In the genomic region with DNA sequence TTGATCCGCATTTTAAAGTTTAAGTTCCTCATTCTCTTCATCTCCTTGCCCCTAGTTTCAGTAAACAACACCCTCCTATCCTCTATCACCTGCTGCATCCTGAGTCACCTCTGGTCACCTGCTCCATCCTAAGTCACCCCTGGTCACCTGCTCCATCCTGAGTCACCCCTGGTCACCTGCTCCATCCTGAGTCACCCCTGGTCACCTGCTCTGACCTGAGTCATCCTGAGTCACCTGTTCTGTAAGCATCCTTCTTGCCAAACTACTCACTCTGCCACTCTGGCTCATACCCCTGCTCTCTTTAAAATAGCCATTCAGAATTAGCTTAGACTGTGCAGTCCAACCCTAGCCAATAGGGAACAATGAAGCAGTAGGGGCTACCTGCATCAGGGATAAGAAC, we compare ENCODE assay signal across 8 cellular contexts.
A peak's percentile ranks its signal among the peaks of the same experiment; 100 is the strongest.
DNase-seq lines count a peak whose midpoint lies in the region; ATAC-seq, FAIRE-seq and TF ChIP-seq lines count a peak whose summit lies in the region.
"Not testable (repeated sequence)": the region's sequence is repeated elsewhere in the genome, so short reads cannot be mapped to it uniquely, and the experiment has no call there.

No MANE protein-coding gene starts in this region.

- not testable (repeated sequence) for H3K23ac ChIP-seq in neuronal stem cell (ENCODE audit: low read depth, low read length, poor library complexity)

- H3K79me1 ChIP-seq in neuronal stem cell (ENCODE audit: low read depth, low read length) = not testable (repeated sequence)

- H3K27ac Mint-ChIP-seq in activated CD4-positive, alpha-beta memory T cell treated with anti-CD3 and anti-CD28 coated beads for 36 hours; endothelial cell (ENCODE audit: unreplicated experiment): not testable (repeated sequence)

- not testable (repeated sequence) for TF ChIP-seq RAD21 in A549 (conservative IDR thresholded peaks at IDR 0.05 in 1 of 2, IDR thresholded peaks at IDR 0.05 in 1 of 2); HCT116 (IDR thresholded peaks at IDR 0.05; ENCODE audit: low read depth)

- TF ChIP-seq EP300 in A549 (IDR thresholded peaks at IDR 0.05) = not testable (repeated sequence)

- H3K4ac ChIP-seq in neuronal stem cell (ENCODE audit: low read length) = not testable (repeated sequence)

- not testable (repeated sequence) for H2AK5ac ChIP-seq in neuronal stem cell (ENCODE audit: low read depth, low read length)

- H3K9ac ChIP-seq in HCT116 (ENCODE audit: low read length) (peak overlapping the region; percentile 29; the same call in 1 of the 2 replicates), neuronal stem cell (ENCODE audit: low read depth, low read length, poor library complexity) (peak overlapping the region; percentile 21)
- not testable (repeated sequence) for H3K9ac ChIP-seq in PC-3 (ENCODE audit: low read length)

- not testable (repeated sequence) for H3K4me3 ChIP-seq in A549; HCT116 (replicated peaks in 1 of 2; ENCODE audit: low read depth in 1 of 2, low read length in 2 of 2); PC-3 (ENCODE audit: low read length); neuronal stem cell (ENCODE audit: low read length in 2 of 2); upper lobe of right lung

- not testable (repeated sequence) for H3K4me2 ChIP-seq in A549; PC-3 (ENCODE audit: low read length); neuronal stem cell (ENCODE audit: insufficient read depth, low read length, poor library complexity, severe bottlenecking)
- peak overlapping the region; percentile 45 for H3K4me2 ChIP-seq in HCT116 (ENCODE audit: low read length)

- not testable (repeated sequence) for BruUV-seq in HCT116 (replicated peaks; lab: Mats Ljungman, UMichigan); PC-3 (replicated peaks; lab: Mats Ljungman, UMichigan)

- H3F3A ChIP-seq in PC-3 (ENCODE audit: low read length, unreplicated experiment) = not testable (repeated sequence)

- not testable (repeated sequence) for H3K79me2 ChIP-seq in HCT116 (ENCODE audit: insufficient read depth, low read length); PC-3 (ENCODE audit: low read length)

- not testable (repeated sequence) for H3K9me3 ChIP-seq in A549; HCT116 (ENCODE audit: control insufficient read depth in 1 of 2, insufficient read depth in 1 of 2, low read depth in 1 of 2, low read length in 2 of 2); PC-3 (ENCODE audit: low read length); neuronal stem cell (replicated peaks in 1 of 2; ENCODE audit: control insufficient read depth in 2 of 2, insufficient read depth in 1 of 2, low read depth in 1 of 2, low read length in 2 of 2); upper lobe of right lung

- peaks cover 10% of the 10 kb centered on the region for H3K9me3 Mint-ChIP-seq in activated CD4-positive, alpha-beta memory T cell treated with anti-CD3 and anti-CD28 coated beads for 36 hours
- H3K9me3 Mint-ChIP-seq in endothelial cell (ENCODE audit: unreplicated experiment) = not testable (repeated sequence)

- not testable (repeated sequence) for H3K9me2 ChIP-seq in HCT116 (ENCODE audit: insufficient read depth); PC-3 (replicated peaks; ENCODE audit: low read length)

- not testable (repeated sequence) for H4K91ac ChIP-seq in neuronal stem cell (ENCODE audit: low read depth, low read length, poor library complexity)

- intact Hi-C loops in HCT116 (cut with micrococcal nuclease); PC-3 (cut with micrococcal nuclease); activated CD4-positive, alpha-beta memory T cell treated with anti-CD3 and anti-CD28 coated beads for 36 hours (cut with micrococcal nuclease); upper lobe of right lung (cut with DNase I): not testable (repeated sequence)

- H3K27me3 Mint-ChIP-seq in activated CD4-positive, alpha-beta memory T cell treated with anti-CD3 and anti-CD28 coated beads for 36 hours = peaks cover 25% of the 10 kb centered on the region
- H3K27me3 Mint-ChIP-seq in endothelial cell (ENCODE audit: unreplicated experiment) = not testable (repeated sequence)

- H4K8ac ChIP-seq in neuronal stem cell (ENCODE audit: low read depth, low read length) = not testable (repeated sequence)

- CTCF ChIA-PET in A549 (lab: Yijun Ruan, JAX) = interaction anchor here (1.1 kb wide), 1 partner anchor 59 kb away, joined by 3 read pairs; no protein-coding TSS in a partner anchor
- CTCF ChIA-PET in HCT116 (lab: Charles Lee); PC-3 (lab: Charles Lee): not testable (repeated sequence)
- CTCF ChIA-PET in activated CD4-positive, alpha-beta memory T cell treated with anti-CD3 and anti-CD28 coated beads for 36 hours (lab: Charles Lee) = interaction anchor here (1.1 kb wide), 1 partner anchor 56 kb away, joined by 4 read pairs; no protein-coding TSS in a partner anchor

- 20% methylated on average over 1 of the region's 1 CpG for WGBS in A549 (ENCODE audit: missing lambda C conversion rate)
- no CpG with 5 or more reads among the region's 1 CpG for WGBS in neuronal stem cell (ENCODE audit: extremely low coverage in 2 of 2, insufficient read length in 2 of 2, insufficient replicate concordance in 1 of 2), 2 donors

- H3K14ac ChIP-seq in neuronal stem cell (ENCODE audit: low read length) = not testable (repeated sequence)

- ATAC-seq in A549 (peak in 1 of 2 experiments; percentile 52; a peak in 1 of 6 replicates), HCT116 (peak; percentile 88), PC-3 (peak; percentile 49), upper lobe of right lung (peak; percentile 50)

- not testable (repeated sequence) for H2BK15ac ChIP-seq in neuronal stem cell (ENCODE audit: low read length)

- not testable (repeated sequence) for H2BK120ac ChIP-seq in neuronal stem cell (ENCODE audit: low read depth, low read length)

- not testable (repeated sequence) for H2BK12ac ChIP-seq in neuronal stem cell (ENCODE audit: low read length)

- not testable (repeated sequence) for H3K27ac ChIP-seq in A549; HCT116 (ENCODE audit: low read depth, low read length); PC-3 (ENCODE audit: low read length); neuronal stem cell (replicated peaks; ENCODE audit: low read length); upper lobe of right lung

- H3K27me3 ChIP-seq in HCT116 (ENCODE audit: insufficient read depth, low read length); PC-3 (ENCODE audit: low read length); neuronal stem cell (ENCODE audit: control insufficient read depth in 3 of 3, insufficient read depth in 3 of 3, low read depth in 1 of 3, low read length in 3 of 3); upper lobe of right lung: not testable (repeated sequence)

- not testable (repeated sequence) for H3K18ac ChIP-seq in neuronal stem cell (ENCODE audit: low read length)

- H3K36me3 Mint-ChIP-seq in activated CD4-positive, alpha-beta memory T cell treated with anti-CD3 and anti-CD28 coated beads for 36 hours; endothelial cell (ENCODE audit: low read depth, unreplicated experiment): not testable (repeated sequence)

- TF ChIP-seq POLR2A in A549 (IDR thresholded peaks at IDR 0.05; ENCODE audit: low read length); HCT116 (IDR thresholded peaks at IDR 0.05; ENCODE audit: borderline replicate concordance, extremely low read depth, insufficient read depth, insufficient read length): not testable (repeated sequence)

- not testable (repeated sequence) for H4K20me1 ChIP-seq in HCT116 (ENCODE audit: insufficient read depth); PC-3 (ENCODE audit: low read length)

- H3K4me1 Mint-ChIP-seq in activated CD4-positive, alpha-beta memory T cell treated with anti-CD3 and anti-CD28 coated beads for 36 hours (ENCODE audit: low read depth); endothelial cell (ENCODE audit: unreplicated experiment): not testable (repeated sequence)

- not testable (repeated sequence) for H2AFZ ChIP-seq in HCT116 (ENCODE audit: low read depth, low read length, poor library complexity, severe bottlenecking); PC-3 (ENCODE audit: low read length); neuronal stem cell (ENCODE audit: low read length)

- not testable (repeated sequence) for H3K4me1 ChIP-seq in A549; PC-3 (ENCODE audit: insufficient read depth, low read length); neuronal stem cell (ENCODE audit: control insufficient read depth in 2 of 2, insufficient read depth in 1 of 2, low read depth in 1 of 2, low read length in 2 of 2); upper lobe of right lung
- peaks cover 4 to 24% of the 10 kb centered on the region in 2 experiments; a peak in 3 of 4 replicates for H3K4me1 ChIP-seq in HCT116 (ENCODE audit: control insufficient read depth in 1 of 2, insufficient read depth in 2 of 2, low read length in 2 of 2)

- not testable (repeated sequence) for FAIRE-seq in A549 (lab: Jason Lieb, UNC)

- TF ChIP-seq CTCF in A549 (IDR thresholded peaks at IDR 0.05); HCT116 (IDR thresholded peaks at IDR 0.05 in 2 of 3, conservative IDR thresholded peaks at IDR 0.05 in 1 of 3; ENCODE audit: borderline replicate concordance in 1 of 3, insufficient read depth in 1 of 3, low read depth in 2 of 3, low read length in 2 of 3); PC-3 (conservative IDR thresholded peaks at IDR 0.05; ENCODE audit: low read depth, low read length); endothelial cell (IDR thresholded peaks at IDR 0.05; ENCODE audit: unreplicated experiment); upper lobe of right lung (IDR thresholded peaks at IDR 0.05): not testable (repeated sequence)

- not testable (repeated sequence) for H2BK5ac ChIP-seq in neuronal stem cell (ENCODE audit: low read length)

- DNase-seq in A549 (ENCODE audit: low read depth in 1 of 2, low spot score in 1 of 2) (peak in 1 of 2 experiments; percentile 14), HCT116 (ENCODE audit: low read depth, low spot score) (peak; percentile 77), PC-3 (peak; percentile 48), islet precursor cell (peak; percentile 69), upper lobe of right lung (peak; percentile 31)
- peak; percentile 54 for DNase-seq in activated CD4-positive, alpha-beta memory T cell treated with anti-CD3 and anti-CD28 coated beads for 36 hours
- DNase-seq in endothelial cell (ENCODE audit: low spot score); neuronal stem cell (ENCODE audit: low spot score): not testable (repeated sequence)

- not testable (repeated sequence) for H3K36me3 ChIP-seq in HCT116 (ENCODE audit: control insufficient read depth in 1 of 2, insufficient read depth in 2 of 2, low read length in 2 of 2); PC-3 (ENCODE audit: low read depth, low read length); neuronal stem cell (replicated peaks in 1 of 2; ENCODE audit: control insufficient read depth in 2 of 2, insufficient read depth in 2 of 2, low read length in 2 of 2); upper lobe of right lung

- RAD21 ChIA-PET in HCT116 (lab: Charles Lee; ENCODE audit: low non-redundant PET in 1 of 2, low total read pairs in 2 of 2, uncharacterized antibody in 2 of 2, unreplicated experiment in 2 of 2) = not testable (repeated sequence)

- POLR2A ChIA-PET in A549 (lab: Yijun Ruan, JAX); PC-3 (lab: Charles Lee; ENCODE audit: unreplicated experiment); activated CD4-positive, alpha-beta memory T cell treated with anti-CD3 and anti-CD28 coated beads for 36 hours (lab: Charles Lee): not testable (repeated sequence)
- POLR2A ChIA-PET in HCT116 (lab: Charles Lee) = interaction anchor here (1.0 kb wide), 1 partner anchor 9 kb away, joined by 3 read pairs; no protein-coding TSS in a partner anchor

- not testable (repeated sequence) for H3K4me3 Mint-ChIP-seq in activated CD4-positive, alpha-beta memory T cell treated with anti-CD3 and anti-CD28 coated beads for 36 hours
- peak overlapping the region; percentile 38 for H3K4me3 Mint-ChIP-seq in endothelial cell (ENCODE audit: unreplicated experiment)
